1 cellular context compared by ENCODE assay signal in genomic region chr11:120235024-120235628, GRCh38.
A peak's percentile ranks its signal among the peaks of the same experiment; 100 is the strongest.
TF ChIP-seq lines count a peak whose summit lies in the region.

No MANE protein-coding gene starts in this region.

TF ChIP-seq in K562, 482 proteins besides CTCF, POLR2A, EP300 and RAD21 (continued from another document):
- TF ChIP-seq PBX2 (CRISPR knock-in tag; IDR thresholded peaks at IDR 0.05; ENCODE audit: low read depth): no peak
- TF ChIP-seq PBX2 (tag; conservative IDR thresholded peaks at IDR 0.05; ENCODE audit: low read depth): no peak
- no peak for TF ChIP-seq ZMIZ1 (IDR thresholded peaks at IDR 0.05; ENCODE audit: low read depth in 2 of 2, low read length in 2 of 2)
- peak; percentile 78; the same call in 1 of the 2 replicates for TF ChIP-seq STAG1 (CRISPR knock-in tag; IDR thresholded peaks at IDR 0.05; ENCODE audit: borderline replicate concordance)
- no peak for TF ChIP-seq SMAD4 (CRISPR knock-in tag; conservative IDR thresholded peaks at IDR 0.05)
- no peak for TF ChIP-seq CAMTA2 (CRISPR knock-in tag; conservative IDR thresholded peaks at IDR 0.05)
- TF ChIP-seq HMGN3 (IDR thresholded peaks at IDR 0.05; ENCODE audit: borderline replicate concordance, extremely low read depth, insufficient read length, low read depth, low read length): no peak
- TF ChIP-seq WHSC1 (IDR thresholded peaks at IDR 0.05; ENCODE audit: low read length): no peak
- no peak for TF ChIP-seq ARNT (IDR thresholded peaks at IDR 0.05)
- TF ChIP-seq ZNF140 (CRISPR knock-in tag; IDR thresholded peaks at IDR 0.05): no peak
- TF ChIP-seq CHAMP1 (IDR thresholded peaks at IDR 0.05): no peak
- TF ChIP-seq, protein P1, sequence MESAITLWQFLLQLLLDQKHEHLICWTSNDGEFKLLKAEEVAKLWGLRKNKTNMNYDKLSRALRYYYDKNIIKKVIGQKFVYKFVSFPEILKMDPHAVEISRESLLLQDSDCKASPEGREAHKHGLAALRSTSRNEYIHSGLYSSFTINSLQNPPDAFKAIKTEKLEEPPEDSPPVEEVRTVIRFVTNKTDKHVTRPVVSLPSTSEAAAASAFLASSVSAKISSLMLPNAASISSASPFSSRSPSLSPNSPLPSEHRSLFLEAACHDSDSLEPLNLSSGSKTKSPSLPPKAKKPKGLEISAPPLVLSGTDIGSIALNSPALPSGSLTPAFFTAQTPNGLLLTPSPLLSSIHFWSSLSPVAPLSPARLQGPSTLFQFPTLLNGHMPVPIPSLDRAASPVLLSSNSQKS (CRISPR knock-in tag; IDR thresholded peaks at IDR 0.05): no peak
- peak; percentile 49; the same call in 1 of the 2 replicates for TF ChIP-seq CC2D1A (IDR thresholded peaks at IDR 0.05)
- TF ChIP-seq ARID2 (IDR thresholded peaks at IDR 0.05): peak; percentile 77
- no peak for TF ChIP-seq THAP7 (CRISPR knock-in tag; IDR thresholded peaks at IDR 0.05)
- no peak for TF ChIP-seq JUNB (CRISPR knock-in tag; conservative IDR thresholded peaks at IDR 0.05)
- no peak for TF ChIP-seq ZNF75A (CRISPR knock-in tag; IDR thresholded peaks at IDR 0.05)
